ENCODE assay signal across 8 cellular contexts in genomic region chr19:39540333-39540673, GRCh38. TPM values are rescaled to one million over a fixed set of nuclear protein-coding genes. Genes with fewer than 3 reads are reported as not detected.
A peak's percentile ranks its signal among the peaks of the same experiment; 100 is the strongest.
DNase-seq lines count a peak whose midpoint lies in the region; ATAC-seq and TF ChIP-seq lines count a peak whose summit lies in the region.

No MANE protein-coding gene starts in this region.

- peak overlapping the region; percentile 96 for H3K27ac Mint-ChIP-seq in activated naive CD8-positive, alpha-beta T cell treated with anti-CD3 and anti-CD28 coated beads, Interleukin-2, amount 50 U/mL, for 24 hours
- H3K27ac Mint-ChIP-seq in memory B cell = peak overlapping the region; percentile 90

- DNase-seq in cardiac muscle cell (ENCODE audit: low read depth in 1 of 2, low spot score in 1 of 2) = no peak
- DNase-seq in left ventricle myocardium superior = no peak
- no peak for DNase-seq in activated naive CD8-positive, alpha-beta T cell treated with anti-CD3 and anti-CD28 coated beads, Interleukin-2, amount 50 U/mL, for 24 hours
- no peak for DNase-seq in memory B cell (ENCODE audit: low spot score in 2 of 2)
- DNase-seq in upper lobe of left lung = no peak
- no peak for DNase-seq in activated effector memory CD4-positive, alpha-beta T cell treated with anti-CD3 and anti-CD28 coated beads, Interleukin-2, amount 50 U/mL, for 16 hours
- DNase-seq in NCI-H774 (lab: John Stamatoyannopoulos, UW) = no peak
- no peak for DNase-seq in aorta

- H3K27ac ChIP-seq in cardiac muscle cell (no peak overlapping the region), upper lobe of left lung (peak overlapping the region in 2 of 4 donors; percentile 94 to 96), aorta (ENCODE audit: low read depth in 1 of 2, low read length in 2 of 2) (no peak overlapping the region)

- no peak for TF ChIP-seq EP300 in upper lobe of left lung (IDR thresholded peaks at IDR 0.05)

- H3K36me3 ChIP-seq in cardiac muscle cell (no peaks in the 10 kb centered on the region), upper lobe of left lung (no peaks in the 10 kb centered on the region), aorta (ENCODE audit: control insufficient read depth in 1 of 2, insufficient read depth in 2 of 2, low read length in 1 of 2) (no peaks in the 10 kb centered on the region)

- H3K9me3 Mint-ChIP-seq in activated naive CD8-positive, alpha-beta T cell treated with anti-CD3 and anti-CD28 coated beads, Interleukin-2, amount 50 U/mL, for 24 hours = no peaks in the 10 kb centered on the region
- H3K9me3 Mint-ChIP-seq in memory B cell = no peaks in the 10 kb centered on the region

- peaks cover 56% of the 10 kb centered on the region for H3K4me1 Mint-ChIP-seq in activated naive CD8-positive, alpha-beta T cell treated with anti-CD3 and anti-CD28 coated beads, Interleukin-2, amount 50 U/mL, for 24 hours
- peaks cover 35% of the 10 kb centered on the region for H3K4me1 Mint-ChIP-seq in memory B cell

- H3K27me3 Mint-ChIP-seq in activated naive CD8-positive, alpha-beta T cell treated with anti-CD3 and anti-CD28 coated beads, Interleukin-2, amount 50 U/mL, for 24 hours = peaks cover 2% of the 10 kb centered on the region
- no peaks in the 10 kb centered on the region for H3K27me3 Mint-ChIP-seq in memory B cell

- intact Hi-C loops in left ventricle myocardium superior (cut with micrococcal nuclease) (no loop called here), aorta (cut with DNase I) (loop anchor here in 1 of 2 donors (10.0 kb wide), 1 partner anchor 304 kb away; the partner anchor contains the start of gene FBL)

- peaks cover 10% of the 10 kb centered on the region for H3K36me3 Mint-ChIP-seq in activated naive CD8-positive, alpha-beta T cell treated with anti-CD3 and anti-CD28 coated beads, Interleukin-2, amount 50 U/mL, for 24 hours (ENCODE audit: low read depth)
- H3K36me3 Mint-ChIP-seq in memory B cell = no peaks in the 10 kb centered on the region

- TF ChIP-seq CTCF in cardiac muscle cell (IDR thresholded peaks at IDR 0.05; ENCODE audit: low read depth, low read length) (no peak), upper lobe of left lung (IDR thresholded peaks at IDR 0.05) (peak in 1 of 6 experiments; percentile 2)

- H3K9me3 ChIP-seq in cardiac muscle cell (ENCODE audit: low read depth) (no peaks in the 10 kb centered on the region), upper lobe of left lung (no peaks in the 10 kb centered on the region), aorta (ENCODE audit: control insufficient read depth, low read length) (no peaks in the 10 kb centered on the region)

- 8 to 10% methylated on average over 10 of the region's 10 CpGs for WGBS in upper lobe of left lung, 2 donors
- WGBS in aorta, 2 donors = 3% methylated on average over 10 of the region's 10 CpGs

- no peak for TF ChIP-seq POLR2A in upper lobe of left lung (IDR thresholded peaks at IDR 0.05)

- no peaks in the 10 kb centered on the region for H3K27me3 ChIP-seq in cardiac muscle cell
- no peaks in the 10 kb centered on the region for H3K27me3 ChIP-seq in upper lobe of left lung
- no peaks in the 10 kb centered on the region for H3K27me3 ChIP-seq in aorta (ENCODE audit: control insufficient read depth in 1 of 2, insufficient read depth in 2 of 2, low read length in 1 of 2)

- H3K4me3 ChIP-seq in cardiac muscle cell = peak overlapping the region; percentile 90
- peak overlapping the region in 3 of 4 donors; percentile 73 to 95 (median 90) for H3K4me3 ChIP-seq in upper lobe of left lung
- H3K4me3 ChIP-seq in aorta (ENCODE audit: low read length in 2 of 2) = peak overlapping the region in 1 of 2 donors; percentile 98

- H3K4me1 ChIP-seq in cardiac muscle cell (ENCODE audit: low read depth) (peaks cover 8% of the 10 kb centered on the region), upper lobe of left lung (peaks cover 12 to 24% (median 19%) of the 10 kb centered on the region in 4 donors), aorta (ENCODE audit: control insufficient read depth in 1 of 2, insufficient read depth in 2 of 2, low read length in 2 of 2) (no peaks in the 10 kb centered on the region)

- H3K4me3 Mint-ChIP-seq in activated naive CD8-positive, alpha-beta T cell treated with anti-CD3 and anti-CD28 coated beads, Interleukin-2, amount 50 U/mL, for 24 hours = peak overlapping the region; percentile 97
- H3K4me3 Mint-ChIP-seq in memory B cell = peak overlapping the region; percentile 94

- no peak for ATAC-seq in left ventricle myocardium superior
- ATAC-seq in activated naive CD8-positive, alpha-beta T cell treated with anti-CD3 and anti-CD28 coated beads, Interleukin-2, amount 50 U/mL, for 24 hours = no peak
- ATAC-seq in memory B cell (ENCODE audit: low read depth) = no peak
- ATAC-seq in upper lobe of left lung (ENCODE audit: low FRiP score in 2 of 2) = no peak
- ATAC-seq in aorta (ENCODE audit: low FRiP score) = no peak

RNA-seq across cellular contexts. Expression of gene EID2, which starts 0.3 kb away (rescaled TPM):
- total RNA-seq in cardiac muscle cell (20.3 and 44.5 TPM in 2 replicates), left ventricle myocardium superior (9.9 TPM), upper lobe of left lung (10 to 100 TPM in 5 of 6 donors, 1 to 10 TPM in 1; 9.4 to 24.2 (median 16.2) TPM), aorta (10 to 100 TPM in 1 of 2 donors, 1 to 10 TPM in 1; 9.7 to 13.0 TPM)
- polyA plus RNA-seq in cardiac muscle cell (70.2 and 75.0 TPM in 2 replicates), aorta (10 to 100 TPM in 1 of 2 donors, 1 to 10 TPM in 1; 8.0 to 12.6 TPM)

RNA-seq across cellular contexts. Expression of gene EID2B, which starts 7.7 kb away (rescaled TPM):
- total RNA-seq in cardiac muscle cell (9.5 and 17.5 TPM in 2 replicates), left ventricle myocardium superior (2.0 TPM), upper lobe of left lung (1 to 10 TPM; 1.2 to 6.3 (median 2.4) TPM), aorta (1 to 10 TPM; 3.2 to 3.3 TPM)
- polyA plus RNA-seq in cardiac muscle cell (8.4 and 14.1 TPM in 2 replicates), aorta (1 to 10 TPM in 1 of 2 donors, under 1 TPM in 1; 0.75 to 6.0 TPM)

RNA-seq across cellular contexts. Expression of gene SELENOV, which starts 25.4 kb away (rescaled TPM):
- total RNA-seq in cardiac muscle cell (2.0 and 4.3 TPM in 2 replicates), left ventricle myocardium superior (not detected), upper lobe of left lung (not detected), aorta (not detected)
- polyA plus RNA-seq in cardiac muscle cell (1.3 and 2.5 TPM in 2 replicates), aorta (not detected)

RNA-seq across cellular contexts. Expression of gene DLL3, which starts 41.6 kb away (rescaled TPM):
- total RNA-seq in cardiac muscle cell (8.0 and 11.7 TPM in 2 replicates), left ventricle myocardium superior (not detected), upper lobe of left lung (not detected), aorta (not detected)
- polyA plus RNA-seq in cardiac muscle cell (12.2 and 13.9 TPM in 2 replicates), aorta (not detected)

RNA-seq across cellular contexts. Expression of gene TIMM50, which starts 59.7 kb away (rescaled TPM):
- total RNA-seq in cardiac muscle cell = 80.4 and 108 TPM in 2 replicates
- 93.3 and 101 TPM in 2 replicates for polyA plus RNA-seq in cardiac muscle cell
- 75.3 TPM for total RNA-seq in left ventricle myocardium superior
- total RNA-seq in upper lobe of left lung = 10 to 100 TPM; 47.8 to 80.9 (median 54.4) TPM
- total RNA-seq in aorta = 10 to 100 TPM; 31.1 to 39.5 TPM
- polyA plus RNA-seq in aorta = 10 to 100 TPM; 20.0 to 61.8 TPM
